Comparison of ENCODE assay signal across 22 cellular contexts in the genomic region with DNA sequence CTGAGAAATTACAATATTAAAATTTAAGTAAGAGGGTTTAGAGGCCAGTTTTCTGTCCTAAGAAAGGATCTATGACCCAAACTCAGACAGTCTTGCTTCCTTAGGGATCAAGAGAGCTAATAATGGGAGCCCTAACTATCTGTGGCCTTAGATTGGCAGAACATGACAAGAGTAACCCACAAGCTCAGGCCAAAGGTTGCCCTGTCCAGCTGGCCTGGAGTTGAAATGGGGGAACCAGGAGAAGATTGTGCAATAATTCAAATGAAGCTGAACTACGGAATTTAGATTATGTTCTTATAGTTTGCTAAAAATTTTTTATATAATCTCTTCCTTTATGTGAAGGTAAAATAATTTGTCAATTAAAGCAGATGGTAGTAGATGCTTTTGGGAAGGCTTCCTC. TPM values are rescaled to one million over a fixed set of nuclear protein-coding genes. Genes with fewer than 3 reads are reported as not detected.
DNase-seq lines count a peak whose midpoint lies in the region; ATAC-seq and TF ChIP-seq lines count a peak whose summit lies in the region.
"Had no signal": no experiment of that assay in that cellular context is flagged by ENCODE, and none has a peak within 500 bp of the region (broad histone marks: within the 10 kb centered on the region; RNA-seq: fewer than 3 reads in every experiment).

No MANE protein-coding gene starts in this region.

- DNase-seq in PC-3 (no peak), Right ventricle myocardium superior (peak; percentile 57), tibial nerve (ENCODE audit: low spot score in 2 of 2) (no peak), epidermal melanocyte (ENCODE audit: insufficient read length, low spot score) (no peak), PC-9 (no peak)
- no peak for DNase-seq in activated CD4-positive, alpha-beta T cell treated with anti-CD3 and anti-CD28 coated beads, Interleukin-2, amount 50 U/mL, for 4 hours
- DNase-seq: activated B cell treated with CpG ODN at 0.5 μM for 24 hours; activated CD8-positive, alpha-beta memory T cell treated with anti-CD3 and anti-CD28 coated beads for 24 hours; activated T-cell treated with anti-CD3 and anti-CD28 coated beads, Interleukin-2, amount 50 U/mL, for 72 hours; CD4-positive, alpha-beta memory T cell; GOT3; KBM-7; naive B cell; NCI-H2081; NCI-H510A treated with DMSO at 0.1 percent for 48 hours; SIG-M5; T-helper 2 cell had no signal

- H3K27ac ChIP-seq in PC-3 (ENCODE audit: low read length) (peak overlapping the region; percentile 61), muscle layer of duodenum (ENCODE audit: low read length) (peak overlapping the region; percentile 72), tibial nerve (peak overlapping the region in 3 of 4 donors; percentile 34 to 89 (median 78)), PC-9 (no peak overlapping the region)
- H3K27ac ChIP-seq: parathyroid adenoma had no signal

- no peaks in the 10 kb centered on the region for H3K9me2 ChIP-seq in PC-3 (replicated peaks; ENCODE audit: low read length)
- H3K9me2 ChIP-seq in PC-9 (ENCODE audit: insufficient read depth): 0 out of 2 replicates have a peak, but pooled peaks cover 5% of the 10 kb centered on the region

- TF ChIP-seq POLR2A in tibial nerve (IDR thresholded peaks at IDR 0.05): no peak

- TF ChIP-seq CTCF in PC-3 (conservative IDR thresholded peaks at IDR 0.05; ENCODE audit: low read depth, low read length) (no peak), tibial nerve (IDR thresholded peaks at IDR 0.05) (no peak), PC-9 (conservative IDR thresholded peaks at IDR 0.05) (no peak)

- H3K4me1 ChIP-seq in PC-3 (ENCODE audit: insufficient read depth, low read length) (peaks cover 30% of the 10 kb centered on the region), muscle layer of duodenum (ENCODE audit: control insufficient read depth in 1 of 2, insufficient read depth in 2 of 2, low read length in 2 of 2) (peaks cover 4 to 32% of the 10 kb centered on the region in 2 donors), tibial nerve (peaks cover 3 to 86% (median 37%) of the 10 kb centered on the region in 4 donors), PC-9 (replicated peaks; ENCODE audit: insufficient read depth) (peaks cover 33% of the 10 kb centered on the region)

- no peaks in the 10 kb centered on the region for H4K20me1 ChIP-seq in PC-3 (ENCODE audit: low read length)
- H4K20me1 ChIP-seq in PC-9 (ENCODE audit: insufficient read depth): peaks cover 13% of the 10 kb centered on the region; the same call in 1 of the 2 replicates

- 37 to 38% methylated on average over 1 of the region's 1 CpG for WGBS in tibial nerve, 2 donors

- no peak for TF ChIP-seq EP300 in tibial nerve (IDR thresholded peaks at IDR 0.05)

- POLR2A ChIA-PET in PC-3 (lab: Charles Lee; ENCODE audit: unreplicated experiment): no interaction called here
- POLR2A ChIA-PET in PC-9 (lab: Charles Lee; ENCODE audit: unreplicated experiment): no interaction called here

- H3K27me3 ChIP-seq in PC-3 (ENCODE audit: low read length) (no peaks in the 10 kb centered on the region), muscle layer of duodenum (ENCODE audit: low read depth, low read length) (no peaks in the 10 kb centered on the region), tibial nerve (no peaks in the 10 kb centered on the region), PC-9 (ENCODE audit: insufficient read depth, low read depth) (no peaks in the 10 kb centered on the region)

- no peak overlapping the region for H3K9ac ChIP-seq in PC-3 (ENCODE audit: low read length)
- H3K9ac ChIP-seq: parathyroid adenoma had no signal

- intact Hi-C loops in PC-3 (cut with micrococcal nuclease): no loop called here
- intact Hi-C loops in Right ventricle myocardium superior (cut with DNase I): no loop called here
- intact Hi-C loops in PC-9 (cut with micrococcal nuclease; ENCODE audit: unreplicated experiment): no loop called here

- peak overlapping the region; percentile 21; the same call in 1 of the 2 replicates for H3K4me2 ChIP-seq in PC-3 (ENCODE audit: low read length)
- H3K4me2 ChIP-seq in PC-9: no peak overlapping the region

- H3F3A ChIP-seq in PC-3 (ENCODE audit: low read length, unreplicated experiment): no peaks in the 10 kb centered on the region
- peaks cover 27% of the 10 kb centered on the region; the same call in 1 of the 2 replicates for H3F3A ChIP-seq in PC-9 (ENCODE audit: insufficient read depth, low read depth)

- H2AFZ ChIP-seq in PC-3 (ENCODE audit: low read length) (no peak overlapping the region), PC-9 (no peak overlapping the region)
- H2AFZ ChIP-seq: parathyroid adenoma had no signal

- H3K79me2 ChIP-seq in PC-3 (ENCODE audit: low read length) (no peaks in the 10 kb centered on the region), PC-9 (ENCODE audit: low read depth) (peaks cover 90% of the 10 kb centered on the region)
- H3K79me2 ChIP-seq: parathyroid adenoma had no signal

- no peak for ATAC-seq in PC-3
- peak; percentile 33 for ATAC-seq in Right ventricle myocardium superior (ENCODE audit: poor library complexity)
- no peak for ATAC-seq in HG03457 (IDR thresholded peaks at IDR 0.05; ENCODE audit: unreplicated experiment)
- ATAC-seq: activated naive CD4-positive, alpha-beta T cell treated with anti-CD3 and anti-CD28 coated beads, Interleukin-2, amount 50 U/mL, for 72 hours; activated T-cell treated with anti-CD3 and anti-CD28 coated beads, Interleukin-2, amount 50 U/mL, for 72 hours had no signal

- BruUV-seq in PC-3 (replicated peaks; lab: Mats Ljungman, UMichigan): no TSS peak
- BruUV-seq in PC-9 (replicated peaks; lab: Mats Ljungman, UMichigan): no TSS peak

- CTCF ChIA-PET in PC-3 (lab: Charles Lee) (no interaction called here), PC-9 (lab: Charles Lee) (no interaction called here)

- H3K9me3 ChIP-seq in PC-3 (ENCODE audit: low read length) (no peaks in the 10 kb centered on the region), muscle layer of duodenum (ENCODE audit: control insufficient read depth in 1 of 2, low read length in 2 of 2) (no peaks in the 10 kb centered on the region), tibial nerve (no peaks in the 10 kb centered on the region), PC-9 (ENCODE audit: insufficient read depth, low read depth) (peaks cover 1% of the 10 kb centered on the region; the same call in 1 of the 2 replicates)

- H3K4me3 ChIP-seq in PC-3 (ENCODE audit: low read length): no peak overlapping the region
- H3K4me3 ChIP-seq in muscle layer of duodenum (ENCODE audit: low read depth in 1 of 2, low read length in 2 of 2): no peak overlapping the region
- no peak overlapping the region for H3K4me3 ChIP-seq in tibial nerve
- H3K4me3 ChIP-seq in PC-9: no peak overlapping the region
- H3K4me3 ChIP-seq: coronary artery had no signal

- H3K36me3 ChIP-seq in PC-3 (ENCODE audit: low read depth, low read length) (no peaks in the 10 kb centered on the region), muscle layer of duodenum (ENCODE audit: control insufficient read depth in 1 of 2, insufficient read depth in 2 of 2, low read length in 2 of 2) (no peaks in the 10 kb centered on the region), tibial nerve (no peaks in the 10 kb centered on the region), PC-9 (ENCODE audit: low read depth) (peaks cover 83% of the 10 kb centered on the region)

RNA-seq across cellular contexts. Expression of a gene that starts 26.4 kb away (rescaled TPM):
- total RNA-seq in PC-3 (2014; rRNA removed): 9.4 and 18.3 TPM in 2 replicates
- total RNA-seq in Right ventricle myocardium superior: 71.1 TPM
- 100 to 1,000 TPM; 229 to 524 (median 468) TPM for total RNA-seq in tibial nerve
- 58.3 and 91.0 TPM in 2 replicates for total RNA-seq in PC-9 (2021)
- total RNA-seq: activated B cell treated with CpG ODN at 0.5 μM for 24 hours; activated naive CD4-positive, alpha-beta T cell treated with anti-CD3 and anti-CD28 coated beads, Interleukin-2, amount 50 U/mL, for 72 hours; CD4-positive, alpha-beta memory T cell had no signal
